Comparison of ENCODE assay signal across 8 cellular contexts in genomic region chr5:34658023-34658422, GRCh38. TPM values are rescaled to one million over a fixed set of nuclear protein-coding genes. Genes with fewer than 3 reads are reported as not detected.
DNase-seq lines count a peak whose midpoint lies in the region; ATAC-seq and TF ChIP-seq lines count a peak whose summit lies in the region.

No MANE protein-coding gene starts in this region.

- peak overlapping the region; percentile 78 for H3K27ac Mint-ChIP-seq in Calu3 (ENCODE audit: unreplicated experiment)

- H3K4me3 Mint-ChIP-seq in Calu3 (ENCODE audit: low read depth, unreplicated experiment), result peak overlapping the region; percentile 60

- H3K27ac ChIP-seq in ectodermal cell (ENCODE audit: insufficient read depth, low read depth, low read length, poor library complexity, severe bottlenecking), result no peak overlapping the region

- H3K4me1 Mint-ChIP-seq in Calu3 (ENCODE audit: low read depth, unreplicated experiment), result peaks cover 27% of the 10 kb centered on the region

- CTCF ChIA-PET in Calu3 (lab: Charles Lee), result interaction anchor here (0.7 kb wide), 1 partner anchor 236 kb away, joined by 4 read pairs; no protein-coding TSS in a partner anchor

- H3K36me3 Mint-ChIP-seq in Calu3 (ENCODE audit: insufficient read depth, unreplicated experiment), result peaks cover 43% of the 10 kb centered on the region

- H2AFZ ChIP-seq in neuron (ENCODE audit: low read depth, low read length), result no peak overlapping the region

- no peaks in the 10 kb centered on the region for H3K27me3 Mint-ChIP-seq in Calu3 (ENCODE audit: unreplicated experiment)

- TF ChIP-seq CTCF in Calu3 (IDR thresholded peaks at IDR 0.05; ENCODE audit: unreplicated experiment), result no peak
- no peak for TF ChIP-seq CTCF in omental fat pad (IDR thresholded peaks at IDR 0.05)

- TSS peak; percentile 35 for BruUV-seq in Calu3 (replicated peaks; lab: Mats Ljungman, UMichigan)

- no peak for DNase-seq in Calu3
- DNase-seq in MG63, result no peak
- DNase-seq in omental fat pad (ENCODE audit: low spot score), result no peak
- DNase-seq in COLO668 (lab: John Stamatoyannopoulos, UW; ENCODE audit: unreplicated experiment), result no peak
- DNase-seq in NCI-H2081 treated with DMSO at 0.1 percent for 48 hours (lab: John Stamatoyannopoulos, UW), result no peak

- no peaks in the 10 kb centered on the region for H3K9me3 Mint-ChIP-seq in Calu3 (ENCODE audit: low read depth, unreplicated experiment)

- ATAC-seq in omental fat pad (ENCODE audit: low FRiP score) (no peak), GM21576 (IDR thresholded peaks at IDR 0.05; ENCODE audit: unreplicated experiment) (no peak)

- no peaks in the 10 kb centered on the region for H3K9me3 ChIP-seq in MG63
- no peaks in the 10 kb centered on the region for H3K9me3 ChIP-seq in ectodermal cell (ENCODE audit: control insufficient read depth, low read length)
- no peaks in the 10 kb centered on the region for H3K9me3 ChIP-seq in neuron (ENCODE audit: low read length)

- intact Hi-C loops in Calu3 (cut with micrococcal nuclease; ENCODE audit: unreplicated experiment), result loop anchor here (5.0 kb wide), 2 partner anchors 51 to 71 kb away; no protein-coding TSS in a partner anchor

- peaks cover 33% of the 10 kb centered on the region for H3K36me3 ChIP-seq in MG63
- H3K36me3 ChIP-seq in ectodermal cell (ENCODE audit: control insufficient read depth, insufficient read depth, low read length), result no peaks in the 10 kb centered on the region
- peaks cover 9% of the 10 kb centered on the region for H3K36me3 ChIP-seq in neuron (ENCODE audit: insufficient read depth, low read length)

- H3K27me3 ChIP-seq in MG63 (no peaks in the 10 kb centered on the region), ectodermal cell (ENCODE audit: control insufficient read depth, insufficient read depth, low read length, poor library complexity, severe bottlenecking) (no peaks in the 10 kb centered on the region), neuron (ENCODE audit: insufficient read depth, low read length) (no peaks in the 10 kb centered on the region)

- WGBS in ectodermal cell, 2 experiments, result 27 to 30% methylated on average over 4 of the region's 4 CpGs

- peak overlapping the region; percentile 80 for H3K4me3 ChIP-seq in MG63
- peak overlapping the region; percentile 78 for H3K4me3 ChIP-seq in ectodermal cell (ENCODE audit: insufficient read depth, low read depth, low read length)
- peak overlapping the region; percentile 73 for H3K4me3 ChIP-seq in neuron (ENCODE audit: low read length)

- H3K4me1 ChIP-seq in ectodermal cell (ENCODE audit: control insufficient read depth, insufficient read depth, low read length), result no peaks in the 10 kb centered on the region
- peaks cover 12% of the 10 kb centered on the region for H3K4me1 ChIP-seq in neuron (ENCODE audit: insufficient read depth, low read length)

RNA-seq across cellular contexts. Expression of gene RAI14, which starts 1.9 kb away (rescaled TPM):
- total RNA-seq in Calu3 (2022) (56.2 and 84.3 TPM in 2 replicates), omental fat pad (10 to 100 TPM; 16.4 to 32.2 (median 18.8) TPM)
- total RNA-seq in MG63 (2014; rRNA removed; shearing (Covaris generic); ENCODE audit: low replicate concordance), result 34.4 and 34.6 TPM in 2 replicates
- 60.6 TPM for polyA plus RNA-seq in ectodermal cell (2013, experiment 1 of 4)
- 55.0 TPM for polyA plus RNA-seq in ectodermal cell (2013, experiment 2 of 4)
- 47.9 TPM for polyA plus RNA-seq in ectodermal cell (2013, experiment 3 of 4)
- 48.6 TPM for polyA plus RNA-seq in ectodermal cell (2013, experiment 4 of 4)
